ENCODE assay signal across 14 cellular contexts in genomic region chr5:72292411-72292810, GRCh38.
"Had no signal": no experiment of that assay in that cellular context is flagged by ENCODE, and none has a peak within 500 bp of the region (broad histone marks: within the 10 kb centered on the region; RNA-seq: fewer than 3 reads in every experiment).

No MANE protein-coding gene starts in this region.

- DNase-seq: activated CD4-positive, alpha-beta T cell treated with anti-CD3 and anti-CD28 coated beads for 48 hours; activated CD8-positive, alpha-beta T cell treated with anti-CD3 and anti-CD28 coated beads for 36 hours; activated effector memory CD4-positive, alpha-beta T cell treated with anti-CD3 and anti-CD28 coated beads, Interleukin-2, amount 50 U/mL, for 16 hours; activated T-cell treated with anti-CD3 and anti-CD28 coated beads, Interleukin-2, amount 50 U/mL, for 4 hours; dorsolateral prefrontal cortex; heart right ventricle; mucosa of descending colon; naive thymus-derived CD8-positive, alpha-beta T cell; stimulated activated CD4-positive, alpha-beta T cell treated with anti-CD3 and anti-CD28 coated beads, Interleukin-1b, Interleukin-23, amount 100 ng/mL, for 48 hours had no signal

- H3K4me1 ChIP-seq: parathyroid adenoma had no signal

- H3K27ac Mint-ChIP-seq: activated CD8-positive, alpha-beta T cell treated with anti-CD3 and anti-CD28 coated beads for 36 hours; activated naive CD4-positive, alpha-beta T cell treated with anti-CD3 and anti-CD28 coated beads, Interleukin-2, amount 50 U/mL, for 24 hours had no signal

- H2AFZ ChIP-seq: parathyroid adenoma had no signal

- H3K9ac ChIP-seq: parathyroid adenoma had no signal

- H3K4me3 ChIP-seq: cardiac muscle cell, dorsolateral prefrontal cortex, gastroesophageal sphincter, heart right ventricle, mucosa of descending colon had no signal

- H3K27me3 ChIP-seq: cardiac muscle cell, dorsolateral prefrontal cortex, gastroesophageal sphincter, heart right ventricle, neutrophil had no signal

- H3K27me3 Mint-ChIP-seq: activated CD8-positive, alpha-beta T cell treated with anti-CD3 and anti-CD28 coated beads for 36 hours; activated naive CD4-positive, alpha-beta T cell treated with anti-CD3 and anti-CD28 coated beads, Interleukin-2, amount 50 U/mL, for 24 hours; naive thymus-derived CD8-positive, alpha-beta T cell had no signal

- H3K9me3 Mint-ChIP-seq: activated CD8-positive, alpha-beta T cell treated with anti-CD3 and anti-CD28 coated beads for 36 hours; activated naive CD4-positive, alpha-beta T cell treated with anti-CD3 and anti-CD28 coated beads, Interleukin-2, amount 50 U/mL, for 24 hours; activated T-cell treated with anti-CD3 and anti-CD28 coated beads, Interleukin-2, amount 50 U/mL, for 4 hours; naive thymus-derived CD8-positive, alpha-beta T cell had no signal

- H3K9me3 ChIP-seq: gastroesophageal sphincter, heart right ventricle, mucosa of descending colon, neutrophil had no signal

- H3K27ac ChIP-seq: cardiac muscle cell, gastroesophageal sphincter, neutrophil, parathyroid adenoma had no signal

- ATAC-seq: activated CD8-positive, alpha-beta T cell treated with anti-CD3 and anti-CD28 coated beads for 36 hours; activated T-cell treated with anti-CD3 and anti-CD28 coated beads, Interleukin-2, amount 50 U/mL, for 4 hours; gastroesophageal sphincter; heart right ventricle; mucosa of descending colon; naive thymus-derived CD8-positive, alpha-beta T cell had no signal

- H3K4me3 Mint-ChIP-seq: activated CD8-positive, alpha-beta T cell treated with anti-CD3 and anti-CD28 coated beads for 36 hours; activated naive CD4-positive, alpha-beta T cell treated with anti-CD3 and anti-CD28 coated beads, Interleukin-2, amount 50 U/mL, for 24 hours; activated T-cell treated with anti-CD3 and anti-CD28 coated beads, Interleukin-2, amount 50 U/mL, for 4 hours; naive thymus-derived CD8-positive, alpha-beta T cell had no signal
